11 cellular contexts compared by ENCODE assay signal in genomic region chr5:172731286-172732073, GRCh38. TPM values are rescaled to one million over a fixed set of nuclear protein-coding genes. Genes with fewer than 3 reads are reported as not detected.
A peak's percentile ranks its signal among the peaks of the same experiment; 100 is the strongest.
DNase-seq lines count a peak whose midpoint lies in the region; ATAC-seq and TF ChIP-seq lines count a peak whose summit lies in the region.
"Had no signal": no experiment of that assay in that cellular context is flagged by ENCODE, and none has a peak within 500 bp of the region (broad histone marks: within the 10 kb centered on the region; RNA-seq: fewer than 3 reads in every experiment).

No MANE protein-coding gene starts in this region.

- H3K4me1 ChIP-seq in GM23248 (ENCODE audit: insufficient read depth): peaks cover 27% of the 10 kb centered on the region
- H3K4me1 ChIP-seq in adrenal gland (replicated peaks in 1 of 2): peaks cover 0 to 20% of the 10 kb centered on the region in 2 donors

- WGBS in GM23248 (ENCODE audit: low coverage in 1 of 2, low lambda C conversion rate in 2 of 2, missing lambda C conversion rate in 2 of 2), 2 experiments: 78 to 81% methylated on average over 22 to 23 of the region's 23 CpGs
- WGBS in adrenal gland, 4 donors: 66 to 81% (median 69%) methylated on average over 18 to 23 of the region's 23 CpGs

- H3K36me3 Mint-ChIP-seq in stimulated activated naive B cell treated with anti-CD40 and anti-IgM and Interleukin-4, amounts not matched to agents 10 μg/mL and 1 μg/mL and 100 μg/mL, for 72 hours: no peaks in the 10 kb centered on the region

- H3K9ac ChIP-seq in GM23248: no peak overlapping the region; the same call in 1 of the 2 replicates

- peak overlapping the region; percentile 33 for H3K27ac Mint-ChIP-seq in stimulated activated naive B cell treated with anti-CD40 and anti-IgM and Interleukin-4, amounts not matched to agents 10 μg/mL and 1 μg/mL and 100 μg/mL, for 72 hours
- H3K27ac Mint-ChIP-seq: activated CD4-positive, alpha-beta T cell treated with anti-CD3 and anti-CD28 coated beads, Interleukin-2, amount 10 ng/mL, durations not matched to agents 24 days and 14 days; stimulated activated naive CD8-positive, alpha-beta T cell treated with anti-CD3 and anti-CD28 coated beads, Interleukin-15, Interleukin-2, amounts not matched to agents 100 ng/mL and 50 ng/mL, for 24 hours had no signal

- ATAC-seq in stimulated activated naive B cell treated with anti-CD40 and anti-IgM and Interleukin-4, amounts not matched to agents 10 μg/mL and 1 μg/mL and 100 μg/mL, for 72 hours (replicated peaks): no peak
- no peak for ATAC-seq in GM18867 (IDR thresholded peaks at IDR 0.05; ENCODE audit: unreplicated experiment)

- H2AFZ ChIP-seq in GM23248: no peak overlapping the region

- peak; percentile 34 for DNase-seq in GM23248
- DNase-seq in adrenal gland: peak; percentile 74 to 94 (median 87)
- DNase-seq in kidney epithelial cell (ENCODE audit: low read depth): peak; percentile 57
- no peak for DNase-seq in stimulated activated naive B cell treated with anti-CD40 and anti-IgM and Interleukin-4, amounts not matched to agents 10 μg/mL and 1 μg/mL and 100 μg/mL, for 72 hours
- DNase-seq in epidermal melanocyte (ENCODE audit: insufficient read length, low spot score): no peak
- no peak for DNase-seq in T-helper 9 cell
- no peak for DNase-seq in NCI-H1105 (lab: John Stamatoyannopoulos, UW)
- DNase-seq: activated CD4-positive, alpha-beta T cell treated with anti-CD3 and anti-CD28 coated beads, Interleukin-2, amount 10 ng/mL, durations not matched to agents 24 days and 14 days; OCI-M1 had no signal

- in situ Hi-C loops in GM23248 (cut with MboI): no loop called here

- no peaks in the 10 kb centered on the region for H3K9me3 Mint-ChIP-seq in stimulated activated naive B cell treated with anti-CD40 and anti-IgM and Interleukin-4, amounts not matched to agents 10 μg/mL and 1 μg/mL and 100 μg/mL, for 72 hours
- H3K9me3 Mint-ChIP-seq: activated CD4-positive, alpha-beta T cell treated with anti-CD3 and anti-CD28 coated beads, Interleukin-2, amount 10 ng/mL, durations not matched to agents 24 days and 14 days; stimulated activated naive CD8-positive, alpha-beta T cell treated with anti-CD3 and anti-CD28 coated beads, Interleukin-15, Interleukin-2, amounts not matched to agents 100 ng/mL and 50 ng/mL, for 24 hours had no signal

- H3K36me3 ChIP-seq in GM23248 (ENCODE audit: low read depth) (no peaks in the 10 kb centered on the region), adrenal gland (replicated peaks in 1 of 2) (no peaks in the 10 kb centered on the region), kidney epithelial cell (ENCODE audit: control insufficient read depth, insufficient read depth, low read length) (no peaks in the 10 kb centered on the region)

- no peak overlapping the region for H3K4me3 Mint-ChIP-seq in stimulated activated naive B cell treated with anti-CD40 and anti-IgM and Interleukin-4, amounts not matched to agents 10 μg/mL and 1 μg/mL and 100 μg/mL, for 72 hours
- H3K4me3 Mint-ChIP-seq: activated CD4-positive, alpha-beta T cell treated with anti-CD3 and anti-CD28 coated beads, Interleukin-2, amount 10 ng/mL, durations not matched to agents 24 days and 14 days; stimulated activated naive CD8-positive, alpha-beta T cell treated with anti-CD3 and anti-CD28 coated beads, Interleukin-15, Interleukin-2, amounts not matched to agents 100 ng/mL and 50 ng/mL, for 24 hours had no signal

- H3K9me2 ChIP-seq in GM23248 (ENCODE audit: insufficient read depth): no peaks in the 10 kb centered on the region

- H3K4me1 Mint-ChIP-seq in stimulated activated naive B cell treated with anti-CD40 and anti-IgM and Interleukin-4, amounts not matched to agents 10 μg/mL and 1 μg/mL and 100 μg/mL, for 72 hours: no peaks in the 10 kb centered on the region
- H3K4me1 Mint-ChIP-seq: activated CD4-positive, alpha-beta T cell treated with anti-CD3 and anti-CD28 coated beads, Interleukin-2, amount 10 ng/mL, durations not matched to agents 24 days and 14 days had no signal

- intact Hi-C loops in adrenal gland (cut with DNase I): no loop called here

- H3K79me2 ChIP-seq in GM23248 (ENCODE audit: insufficient read depth): no peaks in the 10 kb centered on the region

- no peaks in the 10 kb centered on the region for H4K20me1 ChIP-seq in GM23248 (ENCODE audit: insufficient read depth)

- H3K27ac ChIP-seq in GM23248: peak overlapping the region; percentile 100
- H3K27ac ChIP-seq in adrenal gland: peak overlapping the region in 1 of 5 donors; percentile 95

- peaks cover 30% of the 10 kb centered on the region for H3F3A ChIP-seq in GM23248 (ENCODE audit: insufficient read depth)

- TF ChIP-seq POLR2A in adrenal gland (IDR thresholded peaks at IDR 0.05): peak in 1 of 2 donors; percentile 42

- no peaks in the 10 kb centered on the region for H3K27me3 Mint-ChIP-seq in stimulated activated naive B cell treated with anti-CD40 and anti-IgM and Interleukin-4, amounts not matched to agents 10 μg/mL and 1 μg/mL and 100 μg/mL, for 72 hours
- H3K27me3 Mint-ChIP-seq: activated CD4-positive, alpha-beta T cell treated with anti-CD3 and anti-CD28 coated beads, Interleukin-2, amount 10 ng/mL, durations not matched to agents 24 days and 14 days; stimulated activated naive CD8-positive, alpha-beta T cell treated with anti-CD3 and anti-CD28 coated beads, Interleukin-15, Interleukin-2, amounts not matched to agents 100 ng/mL and 50 ng/mL, for 24 hours had no signal

- no peak overlapping the region for H3K4me3 ChIP-seq in GM23248
- H3K4me3 ChIP-seq in adrenal gland: no peak overlapping the region
- no peak overlapping the region for H3K4me3 ChIP-seq in kidney epithelial cell (ENCODE audit: low read depth, low read length)

- H3K27me3 ChIP-seq in GM23248 (replicated peaks; ENCODE audit: insufficient read depth) (no peaks in the 10 kb centered on the region), adrenal gland (no peaks in the 10 kb centered on the region), kidney epithelial cell (ENCODE audit: control insufficient read depth, insufficient read depth, low read length) (no peaks in the 10 kb centered on the region)

- H3K4me2 ChIP-seq in GM23248 (ENCODE audit: unreplicated experiment): no peak overlapping the region

- TF ChIP-seq CTCF in adrenal gland (IDR thresholded peaks at IDR 0.05) (no peak), kidney epithelial cell (IDR thresholded peaks at IDR 0.05; ENCODE audit: insufficient read depth, low read length, poor library complexity, severe bottlenecking) (no peak)

- H3K9me3 ChIP-seq in GM23248 (ENCODE audit: low read depth): no peaks in the 10 kb centered on the region
- no peaks in the 10 kb centered on the region for H3K9me3 ChIP-seq in adrenal gland (replicated peaks in 1 of 3)

RNA-seq across cellular contexts. Expression of gene DUSP1, which starts 39.5 kb away (rescaled TPM):
- 443 and 459 TPM in 2 replicates for total RNA-seq in GM23248 (2014; rRNA removed; shearing (Covaris generic))
- 264 and 269 TPM in 2 replicates for polyA plus RNA-seq in GM23248 (2016; fragmentation: Nextera tagmentation; extraction: Ambion mirVana)
- total RNA-seq in adrenal gland: 100 to 1,000 TPM in 7 of 8 donors, 10 to 100 TPM in 1; 60.5 to 603 (median 339) TPM
- 100 to 1,000 TPM in 1 of 3 donors, 10 to 100 TPM in 2; 59.5 to 107 (median 77.1) TPM for polyA plus RNA-seq in adrenal gland
- 227 and 286 TPM in 2 replicates for total RNA-seq in kidney epithelial cell

Comparison
In these comparisons a context has a peak if more than half of its experiments do, and no peak if none do; other contexts are left out.
1. DNase-seq: peak in GM23248 (single experiment), adrenal gland (7 of 7) and kidney epithelial cell (single experiment); none in stimulated activated naive B cell treated with anti-CD40 and anti-IgM and Interleukin-4, amounts not matched to agents 10 μg/mL and 1 μg/mL and 100 μg/mL, for 72 hours (single experiment), epidermal melanocyte (single experiment), T-helper 9 cell (single experiment) and NCI-H1105 (single experiment).